9 cellular contexts compared by ENCODE assay signal in genomic region chr21:46326110-46326703, GRCh38. TPM values are rescaled to one million over a fixed set of nuclear protein-coding genes. Genes with fewer than 3 reads are reported as not detected.
DNase-seq lines count a peak whose midpoint lies in the region; ATAC-seq and TF ChIP-seq lines count a peak whose summit lies in the region.
"Had no signal": no experiment of that assay in that cellular context is flagged by ENCODE, and none has a peak within 500 bp of the region (broad histone marks: within the 10 kb centered on the region; RNA-seq: fewer than 3 reads in every experiment).

No MANE protein-coding gene starts in this region.

- H3K27me3 ChIP-seq in dorsolateral prefrontal cortex, result no peaks in the 10 kb centered on the region
- H3K27me3 ChIP-seq in skeletal muscle satellite cell (ENCODE audit: control insufficient read depth, insufficient read depth, low read length), result no peaks in the 10 kb centered on the region

- intact Hi-C loops in activated CD4-positive, alpha-beta T cell treated with anti-CD3 and anti-CD28 coated beads, Interleukin-2, amount 10 ng/mL, durations not matched to agents 24 days and 14 days (cut with micrococcal nuclease), result no loop called here
- intact Hi-C loops in dorsolateral prefrontal cortex (cut with DNase I), result loop anchor here in 1 of 2 donors (5.0 to 10.0 kb wide), 2 partner anchors 66 to 181 kb away; no protein-coding TSS in a partner anchor

- H3K27me3 Mint-ChIP-seq in activated CD4-positive, alpha-beta T cell treated with anti-CD3 and anti-CD28 coated beads, Interleukin-2, amount 10 ng/mL, durations not matched to agents 24 days and 14 days, result no peaks in the 10 kb centered on the region

- H3K27ac Mint-ChIP-seq in activated CD4-positive, alpha-beta T cell treated with anti-CD3 and anti-CD28 coated beads, Interleukin-2, amount 10 ng/mL, durations not matched to agents 24 days and 14 days, result no peak overlapping the region

- H3K4me1 ChIP-seq in skeletal muscle satellite cell (ENCODE audit: control insufficient read depth, insufficient read depth, low read length), result peaks cover 32% of the 10 kb centered on the region

- H3K9me3 Mint-ChIP-seq in activated CD4-positive, alpha-beta T cell treated with anti-CD3 and anti-CD28 coated beads, Interleukin-2, amount 10 ng/mL, durations not matched to agents 24 days and 14 days, result no peaks in the 10 kb centered on the region

- H3K9me3 ChIP-seq in skeletal muscle satellite cell (replicated peaks; ENCODE audit: low read length), result no peaks in the 10 kb centered on the region

- peaks cover 26% of the 10 kb centered on the region for H3K36me3 ChIP-seq in skeletal muscle satellite cell (ENCODE audit: insufficient read depth, low read length)

- peak overlapping the region in 25 of 59 donors; percentile 75 to 99 (median 96) for H3K27ac ChIP-seq in dorsolateral prefrontal cortex

- peak overlapping the region; percentile 97 for H3K4me3 Mint-ChIP-seq in activated CD4-positive, alpha-beta T cell treated with anti-CD3 and anti-CD28 coated beads, Interleukin-2, amount 10 ng/mL, durations not matched to agents 24 days and 14 days

- no peak for TF ChIP-seq CTCF in dorsolateral prefrontal cortex (IDR thresholded peaks at IDR 0.05 in 54 of 56, conservative IDR thresholded peaks at IDR 0.05 in 2 of 56; ENCODE audit: low read depth in 1 of 56, partially characterized antibody in 56 of 56)

- H3K4me3 ChIP-seq in dorsolateral prefrontal cortex (peak overlapping the region in 32 of 59 donors; percentile 0 to 100 (median 99)), skeletal muscle satellite cell (ENCODE audit: low read length) (no peak overlapping the region)

- no peak for ATAC-seq in HG03469 (IDR thresholded peaks at IDR 0.05; ENCODE audit: unreplicated experiment)

- no peak for DNase-seq in activated CD4-positive, alpha-beta T cell treated with anti-CD3 and anti-CD28 coated beads, Interleukin-2, amount 10 ng/mL, durations not matched to agents 24 days and 14 days
- DNase-seq in activated CD4-positive, alpha-beta T cell treated with anti-CD3 and anti-CD28 coated beads for 4 hours, result no peak
- DNase-seq in NCI-H510A treated with DMSO at 0.1 percent for 48 hours (lab: John Stamatoyannopoulos, UW) (peak; percentile 36), dorsolateral prefrontal cortex (no peak), NCI-H2171 treated with DMSO at 0.1 percent for 48 hours (lab: John Stamatoyannopoulos, UW) (no peak), DMS 273 treated with DMSO at 0.1 percent for 48 hours (lab: John Stamatoyannopoulos, UW) (no peak)
- DNase-seq: activated CD4-positive, CD25-positive, alpha-beta regulatory T cell had no signal

- peak overlapping the region; percentile 90 for H3K9ac ChIP-seq in skeletal muscle satellite cell (ENCODE audit: low read depth, low read length)

- H3K36me3 Mint-ChIP-seq in activated CD4-positive, alpha-beta T cell treated with anti-CD3 and anti-CD28 coated beads, Interleukin-2, amount 10 ng/mL, durations not matched to agents 24 days and 14 days (ENCODE audit: low read depth), result peaks cover 46% of the 10 kb centered on the region

- H3K4me2 ChIP-seq in skeletal muscle satellite cell (ENCODE audit: low read length), result peak overlapping the region; percentile 85

- peaks cover 30% of the 10 kb centered on the region for H3K4me1 Mint-ChIP-seq in activated CD4-positive, alpha-beta T cell treated with anti-CD3 and anti-CD28 coated beads, Interleukin-2, amount 10 ng/mL, durations not matched to agents 24 days and 14 days

RNA-seq across cellular contexts. Expression of gene PCNT, which starts 2.3 kb away (rescaled TPM):
- total RNA-seq in activated CD4-positive, alpha-beta T cell treated with anti-CD3 and anti-CD28 coated beads, Interleukin-2, amount 10 ng/mL, durations not matched to agents 24 days and 14 days, result 52.0 and 61.2 TPM in 2 replicates
- 100 to 1,000 TPM in 14 of 120 experiments, 10 to 100 TPM in 106; 48.0 to 125 (median 79.1) TPM for total RNA-seq in dorsolateral prefrontal cortex
- total RNA-seq in skeletal muscle satellite cell (2012; rRNA removed), result 16.2 and 21.2 TPM in 2 replicates

RNA-seq across cellular contexts. Expression of gene C21orf58, which starts 2.5 kb away (rescaled TPM):
- 28.4 and 33.4 TPM in 2 replicates for total RNA-seq in activated CD4-positive, alpha-beta T cell treated with anti-CD3 and anti-CD28 coated beads, Interleukin-2, amount 10 ng/mL, durations not matched to agents 24 days and 14 days
- total RNA-seq in dorsolateral prefrontal cortex, result 10 to 100 TPM in 1 of 120 experiments, 1 to 10 TPM in 119; 2.4 to 11.8 (median 5.4) TPM
- total RNA-seq in skeletal muscle satellite cell (2012; rRNA removed), result 5.0 and 5.6 TPM in 2 replicates

RNA-seq across cellular contexts. Expression of gene YBEY, which starts 40.1 kb away (rescaled TPM):
- 16.2 and 18.2 TPM in 2 replicates for total RNA-seq in activated CD4-positive, alpha-beta T cell treated with anti-CD3 and anti-CD28 coated beads, Interleukin-2, amount 10 ng/mL, durations not matched to agents 24 days and 14 days
- total RNA-seq in dorsolateral prefrontal cortex, result 10 to 100 TPM in 107 of 120 experiments, 1 to 10 TPM in 13; 4.9 to 22.3 (median 13.5) TPM
- total RNA-seq in skeletal muscle satellite cell (2012; rRNA removed), result 17.2 and 19.0 TPM in 2 replicates

RNA-seq across cellular contexts. Expression of gene MCM3AP, which starts 40.8 kb away (rescaled TPM):
- total RNA-seq in activated CD4-positive, alpha-beta T cell treated with anti-CD3 and anti-CD28 coated beads, Interleukin-2, amount 10 ng/mL, durations not matched to agents 24 days and 14 days, result 129 and 138 TPM in 2 replicates
- 100 to 1,000 TPM in 83 of 120 experiments, 10 to 100 TPM in 37; 83.5 to 136 (median 104) TPM for total RNA-seq in dorsolateral prefrontal cortex
- 57.8 and 107 TPM in 2 replicates for total RNA-seq in skeletal muscle satellite cell (2012; rRNA removed)
